ENCODE assay signal across 8 cellular contexts in the genomic region with DNA sequence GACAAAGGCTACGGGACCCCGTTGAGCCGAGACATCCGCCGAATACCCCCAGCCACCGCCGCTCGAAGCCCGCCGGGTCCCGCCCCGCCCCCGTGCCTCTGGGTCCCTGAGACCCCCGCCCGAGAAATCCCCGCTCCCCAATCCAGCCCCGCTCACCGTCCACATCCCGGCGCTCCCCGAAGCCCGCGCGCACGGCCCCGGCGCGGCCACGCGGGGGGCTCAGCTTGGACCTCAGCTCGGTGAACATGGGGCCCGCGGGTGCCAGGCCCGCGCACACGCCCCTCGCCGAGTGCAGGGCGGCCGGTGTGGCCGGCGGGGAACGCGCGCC. TPM values are rescaled to one million over a fixed set of nuclear protein-coding genes. Genes with fewer than 3 reads are reported as not detected.
DNase-seq lines count a peak whose midpoint lies in the region; ATAC-seq and TF ChIP-seq lines count a peak whose summit lies in the region.

No MANE protein-coding gene starts in this region.

- DNase-seq in AG09309 (ENCODE audit: low read depth) (no peak), dorsolateral prefrontal cortex (no peak), naive B cell (no peak), DMS53 (lab: John Stamatoyannopoulos, UW) (no peak)
- DNase-seq in Jurkat, Clone E6-1 (ENCODE audit: low read depth, low spot score), result no peak

- TF ChIP-seq CTCF in AG09309 (IDR thresholded peaks at IDR 0.05; ENCODE audit: control insufficient read depth, insufficient read depth, low read depth, low read length, missing control alignments) (no peak), dorsolateral prefrontal cortex (IDR thresholded peaks at IDR 0.05 in 54 of 56, conservative IDR thresholded peaks at IDR 0.05 in 2 of 56; ENCODE audit: low read depth in 1 of 56, partially characterized antibody in 56 of 56) (no peak)

- peak overlapping the region; percentile 80 to 93 (median 88) for H3K4me3 Mint-ChIP-seq in naive B cell

- H3K4me3 ChIP-seq in AG09309 (ENCODE audit: control insufficient read depth, low read depth, low read length) (peak overlapping the region; percentile 40), dorsolateral prefrontal cortex (peak overlapping the region; percentile 28 to 100 (median 73))
- H3K4me3 ChIP-seq in Jurkat, Clone E6-1 (ENCODE audit: low read length), result peak overlapping the region; percentile 96

- peaks cover 0 to 17% (median 0%) of the 10 kb centered on the region in 45 donors for H3K27me3 ChIP-seq in dorsolateral prefrontal cortex

- intact Hi-C loops in dorsolateral prefrontal cortex (cut with DNase I), result loop anchor here in 1 of 2 donors (5.0 to 10.0 kb wide), 4 partner anchors 83 to 437 kb away; a partner anchor contains a TSS

- no peaks in the 10 kb centered on the region for H3K9me3 Mint-ChIP-seq in naive B cell

- H3K27ac ChIP-seq in dorsolateral prefrontal cortex, result peak overlapping the region in 32 of 59 donors; percentile 0 to 80 (median 54)

- ATAC-seq in naive B cell (ENCODE audit: low read depth in 2 of 2), result no peak
- ATAC-seq in GM21423 (IDR thresholded peaks at IDR 0.05; ENCODE audit: unreplicated experiment), result no peak
- ATAC-seq in GM18511 (IDR thresholded peaks at IDR 0.05; ENCODE audit: unreplicated experiment), result no peak
- ATAC-seq in GM18520 (IDR thresholded peaks at IDR 0.05; ENCODE audit: unreplicated experiment), result no peak

- peak overlapping the region in 2 of 6 donors; percentile 73 to 90 for H3K27ac Mint-ChIP-seq in naive B cell

- no peaks in the 10 kb centered on the region for H3K27me3 Mint-ChIP-seq in naive B cell

- peaks cover 0 to 24% of the 10 kb centered on the region in 2 donors for H3K36me3 Mint-ChIP-seq in naive B cell

- H3K4me1 Mint-ChIP-seq in naive B cell, result peaks cover 46 to 59% (median 50%) of the 10 kb centered on the region in 3 donors

RNA-seq across cellular contexts. Expression of a gene that starts 0.3 kb away (rescaled TPM):
- polyA plus RNA-seq in Jurkat, Clone E6-1 (2012; ENCODE audit: insufficient read depth, insufficient read length), result 28.1 TPM
- total RNA-seq in dorsolateral prefrontal cortex, result 10 to 100 TPM in 38 of 120 experiments, 1 to 10 TPM in 82; 4.0 to 15.8 (median 8.8) TPM
- 1 to 10 TPM; 2.0 to 7.1 (median 5.8) TPM for polyA plus RNA-seq in naive B cell (ENCODE audit: low read depth in 6 of 6)

RNA-seq across cellular contexts. Expression of a gene that starts 1.7 kb away (rescaled TPM):
- 84.5 TPM for polyA plus RNA-seq in Jurkat, Clone E6-1 (2012; ENCODE audit: insufficient read depth, insufficient read length)
- total RNA-seq in dorsolateral prefrontal cortex, result 10 to 100 TPM; 41.9 to 83.8 (median 68.3) TPM
- polyA plus RNA-seq in naive B cell (ENCODE audit: low read depth in 6 of 6), result 10 to 100 TPM; 46.4 to 83.8 (median 66.9) TPM

RNA-seq across cellular contexts. Expression of a gene that starts 9.5 kb away (rescaled TPM):
- 18.4 TPM for polyA plus RNA-seq in Jurkat, Clone E6-1 (2012; ENCODE audit: insufficient read depth, insufficient read length)
- 10 to 100 TPM; 18.7 to 37.5 (median 26.3) TPM for total RNA-seq in dorsolateral prefrontal cortex
- polyA plus RNA-seq in naive B cell (ENCODE audit: low read depth in 6 of 6), result under 1 TPM in 5 of 6 donors, not detected in 1; 0.16 to 0.69 (median 0.60) TPM

RNA-seq across cellular contexts. Expression of a gene that starts 23.0 kb away (rescaled TPM):
- polyA plus RNA-seq in Jurkat, Clone E6-1 (2012; ENCODE audit: insufficient read depth, insufficient read length), result 60.8 TPM
- 10 to 100 TPM; 22.1 to 74.1 (median 40.8) TPM for total RNA-seq in dorsolateral prefrontal cortex
- polyA plus RNA-seq in naive B cell (ENCODE audit: low read depth in 6 of 6), result 10 to 100 TPM; 11.3 to 62.0 (median 31.7) TPM

RNA-seq across cellular contexts. Expression of a gene that starts 56.8 kb away (rescaled TPM):
- polyA plus RNA-seq in Jurkat, Clone E6-1 (2012; ENCODE audit: insufficient read depth, insufficient read length), result 2.0 TPM
- 1 to 10 TPM; 1.4 to 6.3 (median 3.1) TPM for total RNA-seq in dorsolateral prefrontal cortex
- polyA plus RNA-seq in naive B cell (ENCODE audit: low read depth in 6 of 6), result under 1 TPM in 1 of 6 donors, not detected in 5; 0.05 TPM

Comparison
In these comparisons a context has a peak if more than half of its experiments do, and no peak if none do; other contexts are left out.
1. H3K4me3 ChIP-seq: peak in every context shown above with its lines; median percentile 96 in Jurkat, Clone E6-1; 73 in dorsolateral prefrontal cortex; 40 in AG09309.